21 cellular contexts compared by ENCODE assay signal in genomic region chrX:141468940-141469339, GRCh38.
DNase-seq lines count a peak whose midpoint lies in the region; ATAC-seq, FAIRE-seq and TF ChIP-seq lines count a peak whose summit lies in the region.
"Had no signal": no experiment of that assay in that cellular context is flagged by ENCODE, and none has a peak within 500 bp of the region (broad histone marks: within the 10 kb centered on the region; RNA-seq: fewer than 3 reads in every experiment).

No MANE protein-coding gene starts in this region.

- FAIRE-seq in H54 (lab: Jason Lieb, UNC), result peak; percentile 11
- FAIRE-seq: HepG2 had no signal

- H3K4me3 ChIP-seq in fibroblast of the aortic adventitia (ENCODE audit: low read depth, low read length) (no peak overlapping the region), thoracic aorta (peak overlapping the region; percentile 7)
- H3K4me3 ChIP-seq: body of pancreas, GM23338, SK-N-MC, tibial nerve had no signal

- no peak for TF ChIP-seq POLR2A in H54 (IDR thresholded peaks at IDR 0.05; ENCODE audit: low read depth, low read length)

- H3K9me3 ChIP-seq in thoracic aorta, result no peaks in the 10 kb centered on the region
- H3K9me3 ChIP-seq: body of pancreas, tibial nerve had no signal

- TF ChIP-seq CTCF in fibroblast of the aortic adventitia (IDR thresholded peaks at IDR 0.05; ENCODE audit: insufficient read depth, low read length) (no peak), thoracic aorta (IDR thresholded peaks at IDR 0.05) (no peak)

- H3K27me3 ChIP-seq in thoracic aorta (replicated peaks; ENCODE audit: insufficient read depth), result no peaks in the 10 kb centered on the region
- H3K27me3 ChIP-seq: body of pancreas, tibial nerve had no signal

- H3K4me1 ChIP-seq in thoracic aorta (ENCODE audit: control insufficient read depth in 1 of 2, low read depth in 2 of 2), result peaks cover 0 to 24% of the 10 kb centered on the region in 2 donors
- H3K4me1 ChIP-seq: body of pancreas, tibial nerve had no signal

- peak overlapping the region in 1 of 2 donors; percentile 77 for H3K27ac ChIP-seq in thoracic aorta
- H3K27ac ChIP-seq: body of pancreas, SK-N-MC, tibial nerve had no signal

- no peak for DNase-seq in H54 (ENCODE audit: insufficient read length, low spot score)
- peak; percentile 55 for DNase-seq in amniotic epithelial cell (ENCODE audit: low read depth)
- DNase-seq in fibroblast of the aortic adventitia (ENCODE audit: low read depth), result peak; percentile 81
- no peak for DNase-seq in thoracic aorta (ENCODE audit: low spot score)
- no peak for DNase-seq in nucleus accumbens (lab: John Stamatoyannopoulos, UW)
- DNase-seq: activated CD8-positive, alpha-beta T cell treated with anti-CD3 and anti-CD28 coated beads for 36 hours; body of pancreas; CD8-positive, alpha-beta memory T cell; effector memory CD4-positive, alpha-beta T cell; GF-D8; left colon; NCI-H1105 treated with DMSO at 0.1 percent for 48 hours; NCI-H345; right cardiac atrium; stimulated activated CD4-positive, alpha-beta T cell treated with anti-CD3 and anti-CD28 coated beads, Interleukin-1b, Interleukin-23, amount 100 ng/mL, for 48 hours had no signal

- H3K36me3 ChIP-seq in thoracic aorta, result no peaks in the 10 kb centered on the region
- H3K36me3 ChIP-seq: tibial nerve had no signal

- ATAC-seq in thoracic aorta (ENCODE audit: insufficient number of reproducible peaks, low FRiP score, low read depth), result no peak
- ATAC-seq in GM21390 (IDR thresholded peaks at IDR 0.05; ENCODE audit: unreplicated experiment), result no peak
- ATAC-seq in GM21576 (IDR thresholded peaks at IDR 0.05; ENCODE audit: unreplicated experiment), result no peak
- ATAC-seq: activated CD8-positive, alpha-beta T cell treated with anti-CD3 and anti-CD28 coated beads for 36 hours; body of pancreas; GM23338; HepG2; left colon; right cardiac atrium had no signal

Comparison
In these comparisons a context has a peak if more than half of its experiments do, and no peak if none do; other contexts are left out.
1. DNase-seq: peak in amniotic epithelial cell (single experiment) and fibroblast of the aortic adventitia (single experiment); none in H54 (single experiment), thoracic aorta (single experiment) and nucleus accumbens (0 of 56).